19 cellular contexts compared by ENCODE assay signal in the genomic region with DNA sequence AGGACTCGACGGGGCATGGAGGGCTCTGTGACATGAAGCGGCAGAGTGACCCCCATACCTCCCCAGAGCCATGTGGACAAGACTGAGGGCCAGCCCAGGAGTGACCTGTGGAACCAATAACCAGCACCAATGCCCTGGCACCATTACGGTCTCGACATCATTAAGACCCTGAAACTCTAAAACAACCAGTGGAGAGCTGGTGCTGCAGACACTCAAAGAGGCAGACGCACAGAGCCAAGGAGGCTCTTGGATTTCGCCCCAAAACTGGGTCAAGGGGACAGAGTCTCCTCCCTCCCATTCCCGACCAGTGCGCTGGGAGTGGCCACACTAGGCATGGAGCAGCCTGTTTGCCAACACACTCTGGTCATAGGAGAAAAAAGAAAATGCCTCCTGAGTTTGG. TPM values are rescaled to one million over a fixed set of nuclear protein-coding genes. Genes with fewer than 3 reads are reported as not detected.
DNase-seq lines count a peak whose midpoint lies in the region; ATAC-seq, FAIRE-seq and TF ChIP-seq lines count a peak whose summit lies in the region.
"Had no signal": no experiment of that assay in that cellular context is flagged by ENCODE, and none has a peak within 500 bp of the region (broad histone marks: within the 10 kb centered on the region; RNA-seq: fewer than 3 reads in every experiment).

No MANE protein-coding gene starts in this region.

- H3K4me2 ChIP-seq in BLaER1 treated with 17β-estradiol and CSF1 and Interleukin-3, amounts not matched to agents 10 nM and 100 nM: peak overlapping the region; percentile 52 to 90 (median 75)
- H3K4me2 ChIP-seq: hepatocyte had no signal

- peak overlapping the region in 8 of 11 experiments; percentile 2 to 63 (median 52); a peak in 12 of 22 replicates for H3K27ac ChIP-seq in BLaER1 treated with 17β-estradiol and CSF1 and Interleukin-3, amounts not matched to agents 10 nM and 100 nM
- H3K27ac ChIP-seq in caudate nucleus (ENCODE audit: low read depth, low read length): peak overlapping the region; percentile 40
- peak overlapping the region in 3 of 4 donors; percentile 15 to 41 (median 38) for H3K27ac ChIP-seq in sigmoid colon
- H3K27ac ChIP-seq: hepatocyte had no signal

- H3K4me1 ChIP-seq in BLaER1 treated with 17β-estradiol and CSF1 and Interleukin-3, amounts not matched to agents 10 nM and 100 nM: peaks cover 43 to 63% (median 54%) of the 10 kb centered on the region in 10 experiments
- peaks cover 0 to 7% (median 3%) of the 10 kb centered on the region in 4 donors for H3K4me1 ChIP-seq in sigmoid colon
- no peaks in the 10 kb centered on the region for H3K4me1 ChIP-seq in mucosa of descending colon (ENCODE audit: low read depth)
- H3K4me1 ChIP-seq: breast epithelium had no signal

- DNase-seq in caudate nucleus (lab: John Stamatoyannopoulos, UW): no peak
- peak; percentile 37 for DNase-seq in left lobe of liver (ENCODE audit: low spot score)
- DNase-seq in sigmoid colon: no peak
- no peak for DNase-seq in mucosa of descending colon
- no peak for DNase-seq in activated effector memory CD4-positive, alpha-beta T cell treated with Interleukin-2 at 50 U/mL for 16 hours
- DNase-seq in HTR-8/SVneo (ENCODE audit: insufficient read length, low spot score): no peak
- DNase-seq: activated naive CD8-positive, alpha-beta T cell treated with anti-CD3 and anti-CD28 coated beads for 36 hours; activated T-cell treated with anti-CD3 and anti-CD28 coated beads, Interleukin-2, amount 50 U/mL, for 1 hour; CD8-positive, alpha-beta memory T cell; DMS79; Karpas-422; stimulated activated naive CD4-positive, alpha-beta T cell had no signal

- peaks cover 0 to 4% (median 0%) of the 10 kb centered on the region in 11 experiments; a peak in 2 of 22 replicates for H3K27me3 ChIP-seq in BLaER1 treated with 17β-estradiol and CSF1 and Interleukin-3, amounts not matched to agents 10 nM and 100 nM
- peaks cover 0 to 9% (median 0%) of the 10 kb centered on the region in 3 donors for H3K27me3 ChIP-seq in sigmoid colon
- H3K27me3 ChIP-seq: breast epithelium, dorsolateral prefrontal cortex, hepatocyte, Peyer's patch had no signal

- H3K9me3 ChIP-seq in BLaER1 treated with 17β-estradiol and CSF1 and Interleukin-3, amounts not matched to agents 10 nM and 100 nM (replicated peaks in 1 of 11): peaks cover 0 to 5% (median 0%) of the 10 kb centered on the region in 11 experiments; a peak in 1 of 22 replicates
- no peaks in the 10 kb centered on the region for H3K9me3 ChIP-seq in sigmoid colon
- no peaks in the 10 kb centered on the region for H3K9me3 ChIP-seq in mucosa of descending colon
- H3K9me3 ChIP-seq: breast epithelium, Peyer's patch had no signal

- no peak for FAIRE-seq in HTR-8/SVneo (lab: Jason Lieb, UNC)
- FAIRE-seq: TTC549 had no signal

- H3K9ac ChIP-seq in BLaER1 treated with 17β-estradiol and CSF1 and Interleukin-3, amounts not matched to agents 10 nM and 100 nM: peak overlapping the region in 4 of 11 experiments; percentile 15 to 62 (median 28); a peak in 5 of 22 replicates

- 88 to 91% methylated on average over 9 of the region's 9 CpGs for WGBS in sigmoid colon, 2 donors

- no peak for TF ChIP-seq CTCF in sigmoid colon (IDR thresholded peaks at IDR 0.05)
- TF ChIP-seq CTCF in mucosa of descending colon (IDR thresholded peaks at IDR 0.05): no peak

- H3K4me3 ChIP-seq in BLaER1 treated with 17β-estradiol and CSF1 and Interleukin-3, amounts not matched to agents 10 nM and 100 nM: no peak overlapping the region
- H3K4me3 ChIP-seq in sigmoid colon: no peak overlapping the region
- H3K4me3 ChIP-seq in mucosa of descending colon: no peak overlapping the region
- H3K4me3 ChIP-seq: breast epithelium, dorsolateral prefrontal cortex, hepatocyte, Peyer's patch had no signal

- intact Hi-C loops in sigmoid colon (cut with DNase I) (no loop called here), mucosa of descending colon (cut with DNase I, micrococcal nuclease) (loop anchor here in 1 of 2 donors (10.0 kb wide), 1 partner anchor 45 kb away; the partner anchor contains the start of gene VASH1)

- no peak for TF ChIP-seq POLR2A in sigmoid colon (IDR thresholded peaks at IDR 0.05)

- ATAC-seq in left lobe of liver: no peak
- no peak for ATAC-seq in mucosa of descending colon
- ATAC-seq in GM19351 (IDR thresholded peaks at IDR 0.05; ENCODE audit: unreplicated experiment): no peak

- TF ChIP-seq EP300 in sigmoid colon (IDR thresholded peaks at IDR 0.05): no peak

- H3K36me3 ChIP-seq in BLaER1 treated with 17β-estradiol and CSF1 and Interleukin-3, amounts not matched to agents 10 nM and 100 nM: no peaks in the 10 kb centered on the region
- H3K36me3 ChIP-seq in sigmoid colon (no peaks in the 10 kb centered on the region), mucosa of descending colon (ENCODE audit: low read depth) (no peaks in the 10 kb centered on the region)
- H3K36me3 ChIP-seq: breast epithelium, Peyer's patch had no signal

- H4K20me1 ChIP-seq in BLaER1 treated with 17β-estradiol and CSF1 and Interleukin-3, amounts not matched to agents 10 nM and 100 nM: no peaks in the 10 kb centered on the region

RNA-seq across cellular contexts. Expression of gene VASH1, which starts 41.6 kb away (rescaled TPM):
- total RNA-seq in left lobe of liver (3.0 TPM), sigmoid colon (10 to 100 TPM in 1 of 4 donors, 1 to 10 TPM in 3; 3.0 to 13.0 (median 5.3) TPM), mucosa of descending colon (10 to 100 TPM in 1 of 3 donors, 1 to 10 TPM in 2; 4.8 to 11.6 (median 5.4) TPM)
- polyA plus RNA-seq in sigmoid colon: 1 to 10 TPM; 3.0 to 7.7 (median 3.7) TPM
